In the genomic region with DNA sequence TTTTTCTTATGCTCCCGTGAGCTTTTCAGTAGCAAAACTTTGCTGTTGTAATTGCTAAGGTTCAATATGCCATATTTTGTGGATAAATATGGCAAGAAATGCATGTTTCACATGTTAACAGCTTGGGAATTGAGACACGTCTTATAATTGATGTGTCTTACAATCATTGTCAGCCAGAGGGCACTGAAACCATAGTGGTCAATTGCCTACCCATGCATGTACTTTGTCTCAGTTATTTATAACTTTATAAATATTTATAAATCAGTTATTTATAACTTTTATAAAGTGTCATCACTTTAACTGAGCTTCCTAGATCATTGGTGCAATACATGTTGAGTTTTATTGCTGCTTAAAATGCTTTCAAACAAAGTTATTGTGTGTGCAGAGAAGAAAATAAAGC, we compare ENCODE assay signal across 8 cellular contexts.
DNase-seq lines count a peak whose midpoint lies in the region; ATAC-seq, FAIRE-seq and TF ChIP-seq lines count a peak whose summit lies in the region.

No MANE protein-coding gene starts in this region.

- H3K27ac ChIP-seq in smooth muscle cell (ENCODE audit: low read depth), result no peak overlapping the region

- TF ChIP-seq POLR2A in H54 (IDR thresholded peaks at IDR 0.05; ENCODE audit: low read depth, low read length), result no peak

- H3K4me2 ChIP-seq in smooth muscle cell, result no peak overlapping the region

- H3K36me3 ChIP-seq in smooth muscle cell (ENCODE audit: low read depth), result no peaks in the 10 kb centered on the region

- DNase-seq in NCI-H2171 treated with DMSO at 0.1 percent for 48 hours (lab: John Stamatoyannopoulos, UW) (peak; percentile 35), NCI-H2171 (lab: John Stamatoyannopoulos, UW) (no peak), H54 (ENCODE audit: insufficient read length, low spot score) (no peak), foreskin melanocyte (peak; percentile 26), smooth muscle cell (lab: John Stamatoyannopoulos, UW; ENCODE audit: unreplicated experiment) (no peak), middle frontal gyrus (ENCODE audit: extremely low spot score, low spot score) (no peak)

- FAIRE-seq in H54 (lab: Jason Lieb, UNC), result peak; percentile 6

- H4K20me1 ChIP-seq in smooth muscle cell (ENCODE audit: low read depth), result no peaks in the 10 kb centered on the region

- no peak overlapping the region for H3K9ac ChIP-seq in smooth muscle cell (ENCODE audit: low read depth)

- ATAC-seq in SK-N-SH treated with all-trans-retinoic acid at 6 μM for 48 hours, result peak; percentile 60; the same call in 2 of the 3 replicates
- no peak for ATAC-seq in HG02938 (IDR thresholded peaks at IDR 0.05; ENCODE audit: unreplicated experiment)

- H3K4me3 ChIP-seq in smooth muscle cell, result no peak overlapping the region

- TF ChIP-seq CTCF in smooth muscle cell (IDR thresholded peaks at IDR 0.05; ENCODE audit: borderline replicate concordance, insufficient read depth, poor library complexity, severe bottlenecking), result peak; percentile 53

- no peaks in the 10 kb centered on the region for H3K27me3 ChIP-seq in smooth muscle cell (ENCODE audit: low read depth)

- H3K4me1 ChIP-seq in smooth muscle cell (ENCODE audit: low read depth), result no peaks in the 10 kb centered on the region

- no peak overlapping the region for H2AFZ ChIP-seq in smooth muscle cell (ENCODE audit: low read depth)

- WGBS in smooth muscle cell (ENCODE audit: low lambda C conversion rate), result 50% methylated on average over 2 of the region's 2 CpGs

- H3K9me3 ChIP-seq in smooth muscle cell (replicated peaks; ENCODE audit: low read depth), result no peaks in the 10 kb centered on the region

- H3K79me2 ChIP-seq in smooth muscle cell (ENCODE audit: low read depth), result no peaks in the 10 kb centered on the region

- no peaks in the 10 kb centered on the region for H3F3A ChIP-seq in smooth muscle cell (ENCODE audit: low read depth)

TF ChIP-seq in SK-N-SH treated with all-trans-retinoic acid at 6 μM for 48 hours, 23 proteins besides CTCF, POLR2A, EP300 and RAD21:
- TF ChIP-seq PATZ1 (CRISPR knock-in tag; IDR thresholded peaks at IDR 0.05; ENCODE audit: borderline replicate concordance) (no peak), ISL1 (CRISPR knock-in tag; IDR thresholded peaks at IDR 0.05) (no peak), ZNF8 (CRISPR knock-in tag; IDR thresholded peaks at IDR 0.05) (no peak), BACH2 (CRISPR knock-in tag; IDR thresholded peaks at IDR 0.05; ENCODE audit: borderline replicate concordance) (no peak), ESRRG (CRISPR knock-in tag; IDR thresholded peaks at IDR 0.05) (no peak), OSR1 (CRISPR knock-in tag; IDR thresholded peaks at IDR 0.05) (no peak), ZC3H10 (CRISPR knock-in tag; IDR thresholded peaks at IDR 0.05) (no peak), ARNTL (CRISPR knock-in tag; IDR thresholded peaks at IDR 0.05; ENCODE audit: borderline replicate concordance, low read depth) (no peak), CREB5 (CRISPR knock-in tag; IDR thresholded peaks at IDR 0.05; ENCODE audit: low read depth) (no peak), TOX (CRISPR knock-in tag; IDR thresholded peaks at IDR 0.05; ENCODE audit: borderline replicate concordance) (no peak), ZNF70 (CRISPR knock-in tag; IDR thresholded peaks at IDR 0.05) (no peak), CSRNP3 (CRISPR knock-in tag; IDR thresholded peaks at IDR 0.05) (no peak)
- TF ChIP-seq, protein P1, sequence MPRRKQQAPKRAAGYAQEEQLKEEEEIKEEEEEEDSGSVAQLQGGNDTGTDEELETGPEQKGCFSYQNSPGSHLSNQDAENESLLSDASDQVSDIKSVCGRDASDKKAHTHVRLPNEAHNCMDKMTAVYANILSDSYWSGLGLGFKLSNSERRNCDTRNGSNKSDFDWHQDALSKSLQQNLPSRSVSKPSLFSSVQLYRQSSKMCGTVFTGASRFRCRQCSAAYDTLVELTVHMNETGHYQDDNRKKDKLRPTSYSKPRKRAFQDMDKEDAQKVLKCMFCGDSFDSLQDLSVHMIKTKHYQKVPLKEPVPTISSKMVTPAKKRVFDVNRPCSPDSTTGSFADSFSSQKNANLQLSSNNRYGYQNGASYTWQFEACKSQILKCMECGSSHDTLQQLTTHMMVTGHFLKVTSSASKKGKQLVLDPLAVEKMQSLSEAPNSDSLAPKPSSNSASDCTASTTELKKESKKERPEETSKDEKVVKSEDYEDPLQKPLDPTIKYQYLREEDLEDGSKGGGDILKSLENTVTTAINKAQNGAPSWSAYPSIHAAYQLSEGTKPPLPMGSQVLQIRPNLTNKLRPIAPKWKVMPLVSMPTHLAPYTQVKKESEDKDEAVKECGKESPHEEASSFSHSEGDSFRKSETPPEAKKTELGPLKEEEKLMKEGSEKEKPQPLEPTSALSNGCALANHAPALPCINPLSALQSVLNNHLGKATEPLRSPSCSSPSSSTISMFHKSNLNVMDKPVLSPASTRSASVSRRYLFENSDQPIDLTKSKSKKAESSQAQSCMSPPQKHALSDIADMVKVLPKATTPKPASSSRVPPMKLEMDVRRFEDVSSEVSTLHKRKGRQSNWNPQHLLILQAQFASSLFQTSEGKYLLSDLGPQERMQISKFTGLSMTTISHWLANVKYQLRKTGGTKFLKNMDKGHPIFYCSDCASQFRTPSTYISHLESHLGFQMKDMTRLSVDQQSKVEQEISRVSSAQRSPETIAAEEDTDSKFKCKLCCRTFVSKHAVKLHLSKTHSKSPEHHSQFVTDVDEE (CRISPR knock-in tag; IDR thresholded peaks at IDR 0.05), result no peak

Comparison
In these comparisons a context has a peak if more than half of its experiments do, and no peak if none do; other contexts are left out.
1. DNase-seq: peak in NCI-H2171 treated with DMSO at 0.1 percent for 48 hours (single experiment) and foreskin melanocyte (single experiment); none in NCI-H2171 (single experiment), H54 (single experiment), smooth muscle cell (single experiment) and middle frontal gyrus (single experiment).